In the genomic region with DNA sequence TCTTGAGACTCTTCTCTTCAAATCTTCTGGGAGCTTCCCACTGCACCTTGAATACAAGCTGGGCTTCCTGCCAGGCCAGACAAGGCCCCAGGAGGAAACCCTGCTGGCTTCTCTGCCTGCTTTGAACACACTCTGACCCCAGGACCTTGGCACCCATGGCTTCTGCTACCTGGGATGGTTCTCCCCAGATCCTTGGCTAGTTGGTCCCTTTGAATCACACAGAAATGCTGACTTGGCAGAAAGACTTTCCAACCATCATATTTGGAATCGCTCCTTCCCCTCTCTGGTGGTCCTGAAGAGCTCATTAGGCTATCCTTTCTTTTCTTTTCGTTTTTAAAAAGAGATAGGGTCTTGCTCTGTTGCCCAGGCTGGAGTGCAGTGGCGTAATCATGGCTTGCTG, we compare ENCODE assay signal across 25 cellular contexts.
"Had no signal": no experiment of that assay in that cellular context is flagged by ENCODE, and none has a peak within 500 bp of the region (broad histone marks: within the 10 kb centered on the region; RNA-seq: fewer than 3 reads in every experiment).

No MANE protein-coding gene starts in this region.

- H3K27ac ChIP-seq: epithelial cell of prostate, esophagus muscularis mucosa, gastrocnemius medialis, hepatocyte, left ventricle myocardium inferior, lower lobe of right lung, neutrophil, psoas muscle, spleen had no signal

- H3K4me3 ChIP-seq: esophagus muscularis mucosa, gastrocnemius medialis, hepatocyte, left ventricle myocardium inferior, lower lobe of right lung, psoas muscle, spleen had no signal

- ATAC-seq: effector memory CD8-positive, alpha-beta T cell; gastrocnemius medialis; left cardiac atrium; lower lobe of right lung; psoas muscle; sciatic nerve had no signal

- H3K79me2 ChIP-seq: hepatocyte had no signal

- H3K27ac Mint-ChIP-seq: dendritic cell treated with granulocyte-macrophage colony-stimulating factor and Interleukin-4, amounts not matched to agents 40 ng/mL and 50 ng/mL, for 4 days; nephron progenitor cell; type B pancreatic cell had no signal

- H3K27me3 Mint-ChIP-seq: dendritic cell treated with granulocyte-macrophage colony-stimulating factor and Interleukin-4, amounts not matched to agents 40 ng/mL and 50 ng/mL, for 4 days; effector memory CD8-positive, alpha-beta T cell; type B pancreatic cell had no signal

- H3K36me3 Mint-ChIP-seq: type B pancreatic cell had no signal

- H3K4me1 ChIP-seq: esophagus muscularis mucosa, gastrocnemius medialis, left ventricle myocardium inferior, lower lobe of right lung, psoas muscle, spleen had no signal

- H3K36me3 ChIP-seq: gastrocnemius medialis, left ventricle myocardium inferior, lower lobe of right lung, neutrophil had no signal

- DNase-seq: effector memory CD8-positive, alpha-beta T cell; gastrocnemius medialis; head of caudate nucleus; kidney; left cardiac atrium; left ventricle myocardium inferior; lower lobe of right lung; mesenchymal stem cell; midbrain; nephron progenitor cell; psoas muscle; retina; spleen; stimulated activated CD4-positive, alpha-beta T cell treated with anti-CD3 and anti-CD28 coated beads, Interleukin-15, amount 100 ng/mL, for 24 hours; stimulated activated CD4-positive, alpha-beta T cell treated with anti-CD3 and anti-CD28 coated beads, Interleukin-1b, Interleukin-23, amount 100 ng/mL, for 48 hours; stimulated activated CD4-positive, alpha-beta T cell treated with anti-CD3 and anti-CD28 coated beads, Interleukin-4, amount 100 ng/mL, for 4 hours; stimulated activated naive CD4-positive, alpha-beta T cell had no signal

- H3K4me3 Mint-ChIP-seq: dendritic cell treated with granulocyte-macrophage colony-stimulating factor and Interleukin-4, amounts not matched to agents 40 ng/mL and 50 ng/mL, for 4 days; effector memory CD8-positive, alpha-beta T cell; nephron progenitor cell; type B pancreatic cell had no signal

- H3K27me3 ChIP-seq: esophagus muscularis mucosa, gastrocnemius medialis, hepatocyte, neutrophil, spleen had no signal

- H2AFZ ChIP-seq: hepatocyte had no signal

- H3K9me3 ChIP-seq: esophagus muscularis mucosa, gastrocnemius medialis, left ventricle myocardium inferior, lower lobe of right lung, neutrophil, psoas muscle, spleen had no signal

- H3K9me3 Mint-ChIP-seq: dendritic cell treated with granulocyte-macrophage colony-stimulating factor and Interleukin-4, amounts not matched to agents 40 ng/mL and 50 ng/mL, for 4 days; effector memory CD8-positive, alpha-beta T cell; nephron progenitor cell; type B pancreatic cell had no signal

- FAIRE-seq: kidney, urothelium cell line had no signal

- H3K4me2 ChIP-seq: hepatocyte had no signal
